9 cellular contexts compared by ENCODE assay signal in the genomic region with DNA sequence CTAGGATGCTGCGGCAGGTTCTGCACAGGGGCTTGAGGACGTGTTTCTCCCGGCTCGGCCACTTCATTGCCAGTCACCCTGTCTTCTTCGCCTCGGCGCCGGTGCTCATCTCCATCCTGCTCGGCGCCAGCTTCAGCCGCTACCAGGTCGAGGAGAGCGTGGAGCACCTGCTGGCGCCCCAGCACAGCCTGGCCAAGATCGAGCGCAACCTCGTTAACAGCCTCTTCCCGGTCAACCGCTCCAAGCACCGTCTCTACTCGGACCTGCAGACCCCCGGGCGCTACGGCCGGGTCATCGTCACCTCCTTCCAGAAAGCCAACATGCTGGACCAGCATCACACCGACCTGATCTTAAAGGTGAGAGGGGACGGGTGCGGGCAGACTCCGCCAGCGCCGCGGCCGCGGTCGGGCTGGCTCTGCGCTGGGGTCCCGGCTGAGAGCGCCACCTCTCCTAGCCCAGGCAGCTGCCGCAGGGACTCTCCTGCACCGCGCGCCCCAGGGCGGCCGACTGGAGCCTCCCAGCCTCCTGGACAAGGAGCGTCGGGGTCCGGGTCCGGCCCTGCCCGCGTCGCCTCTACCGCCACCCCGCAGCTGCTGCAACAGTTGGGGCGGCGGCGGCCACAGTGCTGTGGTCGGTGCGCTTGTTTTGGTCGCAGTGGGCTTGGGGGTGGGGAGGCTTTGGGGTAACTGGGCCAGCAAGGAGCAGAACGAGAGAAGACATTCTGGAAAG. TPM values are rescaled to one million over a fixed set of nuclear protein-coding genes. Genes with fewer than 3 reads are reported as not detected.
A peak's percentile ranks its signal among the peaks of the same experiment; 100 is the strongest.
DNase-seq lines count a peak whose midpoint lies in the region; ATAC-seq, FAIRE-seq and TF ChIP-seq lines count a peak whose summit lies in the region.
"Had no signal": no experiment of that assay in that cellular context is flagged by ENCODE, and none has a peak within 500 bp of the region (broad histone marks: within the 10 kb centered on the region; RNA-seq: fewer than 3 reads in every experiment).

No MANE protein-coding gene starts in this region.

- no peaks in the 10 kb centered on the region for H3K36me3 Mint-ChIP-seq in nephron (ENCODE audit: low read depth)

- no peak for TF ChIP-seq EP300 in A549 (IDR thresholded peaks at IDR 0.05)

- FAIRE-seq in A549 (lab: Jason Lieb, UNC) = no peak

- H3K9ac ChIP-seq in PC-3 (ENCODE audit: low read length) = no peak overlapping the region

- H3K4me3 Mint-ChIP-seq in nephron = peak overlapping the region; percentile 84 to 90 (median 90)
- H3K4me3 Mint-ChIP-seq: central memory CD8-positive, alpha-beta T cell had no signal

- CTCF ChIA-PET in A549 (lab: Yijun Ruan, JAX) = no interaction called here
- CTCF ChIA-PET in PC-3 (lab: Charles Lee) = no interaction called here

- H3K27ac ChIP-seq in A549 (no peak overlapping the region), PC-3 (ENCODE audit: low read length) (no peak overlapping the region)

- H3K4me1 Mint-ChIP-seq in nephron = peaks cover 8% of the 10 kb centered on the region

- POLR2A ChIA-PET in A549 (lab: Yijun Ruan, JAX) = no interaction called here
- POLR2A ChIA-PET in PC-3 (lab: Charles Lee; ENCODE audit: unreplicated experiment) = no interaction called here

- H3K4me2 ChIP-seq in A549 = peak overlapping the region; percentile 94
- H3K4me2 ChIP-seq in PC-3 (ENCODE audit: low read length) = no peak overlapping the region

- H3K4me1 ChIP-seq in A549 = peaks cover 17% of the 10 kb centered on the region
- H3K4me1 ChIP-seq in PC-3 (ENCODE audit: insufficient read depth, low read length) = no peaks in the 10 kb centered on the region

- no peaks in the 10 kb centered on the region for H4K20me1 ChIP-seq in PC-3 (ENCODE audit: low read length)

- H3K79me2 ChIP-seq in PC-3 (ENCODE audit: low read length) = no peaks in the 10 kb centered on the region

- no peak for TF ChIP-seq RAD21 in A549 (conservative IDR thresholded peaks at IDR 0.05 in 1 of 2, IDR thresholded peaks at IDR 0.05 in 1 of 2)

- WGBS in A549 (ENCODE audit: missing lambda C conversion rate) = 39% methylated on average over 6 of the region's 61 CpGs

- no peaks in the 10 kb centered on the region for H3K36me3 ChIP-seq in PC-3 (ENCODE audit: low read depth, low read length)

- H3F3A ChIP-seq in PC-3 (ENCODE audit: low read length, unreplicated experiment) = no peaks in the 10 kb centered on the region

- TF ChIP-seq POLR2A in A549 (IDR thresholded peaks at IDR 0.05; ENCODE audit: low read length) = no peak

- TF ChIP-seq CTCF in A549 (IDR thresholded peaks at IDR 0.05) (no peak), astrocyte of the spinal cord (IDR thresholded peaks at IDR 0.05; ENCODE audit: low read depth, low read length) (no peak), nephron (IDR thresholded peaks at IDR 0.05; ENCODE audit: unreplicated experiment in 3 of 3) (no peak), PC-3 (conservative IDR thresholded peaks at IDR 0.05; ENCODE audit: low read depth, low read length) (no peak)

- BruUV-seq in PC-3 (replicated peaks; lab: Mats Ljungman, UMichigan) = no TSS peak

- H3K9me2 ChIP-seq in PC-3 (replicated peaks; ENCODE audit: low read length) = no peaks in the 10 kb centered on the region

- H3K27ac Mint-ChIP-seq in nephron = no peak overlapping the region

- H3K9me3 Mint-ChIP-seq in nephron = no peaks in the 10 kb centered on the region
- H3K9me3 Mint-ChIP-seq: central memory CD8-positive, alpha-beta T cell had no signal

- H2AFZ ChIP-seq in PC-3 (ENCODE audit: low read length) = no peak overlapping the region

- intact Hi-C loops in PC-3 (cut with micrococcal nuclease) = no loop called here

- DNase-seq in A549 (ENCODE audit: low read depth in 1 of 2, low spot score in 1 of 2) (no peak), G401 (ENCODE audit: low spot score) (peak; percentile 39), astrocyte of the spinal cord (ENCODE audit: low read depth, low spot score) (no peak), PC-3 (no peak), EL (no peak), COLO829 (ENCODE audit: low spot score) (no peak)

- H3K4me3 ChIP-seq in A549 (no peak overlapping the region; the same call in 2 of the 3 replicates), astrocyte of the spinal cord (ENCODE audit: low read depth, low read length) (peak overlapping the region; percentile 4), PC-3 (ENCODE audit: low read length) (no peak overlapping the region)

- peaks cover 86% of the 10 kb centered on the region for H3K27me3 ChIP-seq in PC-3 (ENCODE audit: low read length)

- H3K9me3 ChIP-seq in A549 = no peaks in the 10 kb centered on the region
- H3K9me3 ChIP-seq in PC-3 (ENCODE audit: low read length) = no peaks in the 10 kb centered on the region

- ATAC-seq in A549 = peak in 1 of 2 experiments; percentile 22; a peak in 2 of 6 replicates
- ATAC-seq in PC-3 = no peak
- ATAC-seq in GM19324 (IDR thresholded peaks at IDR 0.05; ENCODE audit: low FRiP score, unreplicated experiment) = no peak

- in situ Hi-C loops in G401 (cut with HindIII; ENCODE audit: low sequenced_read_pairs) = no loop called here
- in situ Hi-C loops in astrocyte of the spinal cord (cut with HindIII; ENCODE audit: low sequenced_read_pairs) = no loop called here

- peaks cover 93% of the 10 kb centered on the region for H3K27me3 Mint-ChIP-seq in nephron (ENCODE audit: low read depth)

TF ChIP-seq in A549, 52 proteins besides CTCF, POLR2A, EP300 and RAD21:
- TF ChIP-seq PHF8 (IDR thresholded peaks at IDR 0.05; ENCODE audit: borderline replicate concordance, low read depth) (no peak), CHD2 (IDR thresholded peaks at IDR 0.05; ENCODE audit: low read length, partially characterized antibody) (no peak), MAZ (IDR thresholded peaks at IDR 0.05; ENCODE audit: borderline replicate concordance, low read depth, low read length) (no peak), PBX3 (IDR thresholded peaks at IDR 0.05) (no peak), NFE2L2 (conservative IDR thresholded peaks at IDR 0.05; ENCODE audit: low read length) (no peak), EHF (CRISPR knock-in tag; IDR thresholded peaks at IDR 0.05) (no peak)
- TF ChIP-seq, protein P1, sequence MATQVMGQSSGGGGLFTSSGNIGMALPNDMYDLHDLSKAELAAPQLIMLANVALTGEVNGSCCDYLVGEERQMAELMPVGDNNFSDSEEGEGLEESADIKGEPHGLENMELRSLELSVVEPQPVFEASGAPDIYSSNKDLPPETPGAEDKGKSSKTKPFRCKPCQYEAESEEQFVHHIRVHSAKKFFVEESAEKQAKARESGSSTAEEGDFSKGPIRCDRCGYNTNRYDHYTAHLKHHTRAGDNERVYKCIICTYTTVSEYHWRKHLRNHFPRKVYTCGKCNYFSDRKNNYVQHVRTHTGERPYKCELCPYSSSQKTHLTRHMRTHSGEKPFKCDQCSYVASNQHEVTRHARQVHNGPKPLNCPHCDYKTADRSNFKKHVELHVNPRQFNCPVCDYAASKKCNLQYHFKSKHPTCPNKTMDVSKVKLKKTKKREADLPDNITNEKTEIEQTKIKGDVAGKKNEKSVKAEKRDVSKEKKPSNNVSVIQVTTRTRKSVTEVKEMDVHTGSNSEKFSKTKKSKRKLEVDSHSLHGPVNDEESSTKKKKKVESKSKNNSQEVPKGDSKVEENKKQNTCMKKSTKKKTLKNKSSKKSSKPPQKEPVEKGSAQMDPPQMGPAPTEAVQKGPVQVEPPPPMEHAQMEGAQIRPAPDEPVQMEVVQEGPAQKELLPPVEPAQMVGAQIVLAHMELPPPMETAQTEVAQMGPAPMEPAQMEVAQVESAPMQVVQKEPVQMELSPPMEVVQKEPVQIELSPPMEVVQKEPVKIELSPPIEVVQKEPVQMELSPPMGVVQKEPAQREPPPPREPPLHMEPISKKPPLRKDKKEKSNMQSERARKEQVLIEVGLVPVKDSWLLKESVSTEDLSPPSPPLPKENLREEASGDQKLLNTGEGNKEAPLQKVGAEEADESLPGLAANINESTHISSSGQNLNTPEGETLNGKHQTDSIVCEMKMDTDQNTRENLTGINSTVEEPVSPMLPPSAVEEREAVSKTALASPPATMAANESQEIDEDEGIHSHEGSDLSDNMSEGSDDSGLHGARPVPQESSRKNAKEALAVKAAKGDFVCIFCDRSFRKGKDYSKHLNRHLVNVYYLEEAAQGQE (IDR thresholded peaks at IDR 0.05) = no peak

RNA-seq across cellular contexts. Expression of gene PTCHD1, which starts 0.4 kb away (rescaled TPM):
- polyA plus RNA-seq in A549 (2011; rRNA removed) (not detected in 2 replicates), A549 (2017; fragmentation: RNase III; extraction: RNeasy Plus Mini Kit Qiagen cat#74134 plus additional on column Dnase treatment) (not detected in 3 replicates)
- polyA plus RNA-seq in A549 (2012; cell fraction: cytosol; rRNA removed) = not detected in 2 replicates
- not detected in 2 replicates for polyA plus RNA-seq in A549 (2012; cell fraction: nucleus; rRNA removed)
- not detected in 2 replicates for polyA minus RNA-seq in A549 (2011; rRNA and poly(A)+ RNA removed)
- not detected in 2 replicates for total RNA-seq in G401 (2014; rRNA removed; shearing (Covaris generic))
- not detected in 2 replicates for total RNA-seq in PC-3 (2014; rRNA removed)
